7 cellular contexts compared by ENCODE assay signal in genomic region chr6:42142118-42142835, GRCh38. TPM values are rescaled to one million over a fixed set of nuclear protein-coding genes. Genes with fewer than 3 reads are reported as not detected.
A peak's percentile ranks its signal among the peaks of the same experiment; 100 is the strongest.
DNase-seq lines count a peak whose midpoint lies in the region; ATAC-seq and TF ChIP-seq lines count a peak whose summit lies in the region.

A gene with protein sequence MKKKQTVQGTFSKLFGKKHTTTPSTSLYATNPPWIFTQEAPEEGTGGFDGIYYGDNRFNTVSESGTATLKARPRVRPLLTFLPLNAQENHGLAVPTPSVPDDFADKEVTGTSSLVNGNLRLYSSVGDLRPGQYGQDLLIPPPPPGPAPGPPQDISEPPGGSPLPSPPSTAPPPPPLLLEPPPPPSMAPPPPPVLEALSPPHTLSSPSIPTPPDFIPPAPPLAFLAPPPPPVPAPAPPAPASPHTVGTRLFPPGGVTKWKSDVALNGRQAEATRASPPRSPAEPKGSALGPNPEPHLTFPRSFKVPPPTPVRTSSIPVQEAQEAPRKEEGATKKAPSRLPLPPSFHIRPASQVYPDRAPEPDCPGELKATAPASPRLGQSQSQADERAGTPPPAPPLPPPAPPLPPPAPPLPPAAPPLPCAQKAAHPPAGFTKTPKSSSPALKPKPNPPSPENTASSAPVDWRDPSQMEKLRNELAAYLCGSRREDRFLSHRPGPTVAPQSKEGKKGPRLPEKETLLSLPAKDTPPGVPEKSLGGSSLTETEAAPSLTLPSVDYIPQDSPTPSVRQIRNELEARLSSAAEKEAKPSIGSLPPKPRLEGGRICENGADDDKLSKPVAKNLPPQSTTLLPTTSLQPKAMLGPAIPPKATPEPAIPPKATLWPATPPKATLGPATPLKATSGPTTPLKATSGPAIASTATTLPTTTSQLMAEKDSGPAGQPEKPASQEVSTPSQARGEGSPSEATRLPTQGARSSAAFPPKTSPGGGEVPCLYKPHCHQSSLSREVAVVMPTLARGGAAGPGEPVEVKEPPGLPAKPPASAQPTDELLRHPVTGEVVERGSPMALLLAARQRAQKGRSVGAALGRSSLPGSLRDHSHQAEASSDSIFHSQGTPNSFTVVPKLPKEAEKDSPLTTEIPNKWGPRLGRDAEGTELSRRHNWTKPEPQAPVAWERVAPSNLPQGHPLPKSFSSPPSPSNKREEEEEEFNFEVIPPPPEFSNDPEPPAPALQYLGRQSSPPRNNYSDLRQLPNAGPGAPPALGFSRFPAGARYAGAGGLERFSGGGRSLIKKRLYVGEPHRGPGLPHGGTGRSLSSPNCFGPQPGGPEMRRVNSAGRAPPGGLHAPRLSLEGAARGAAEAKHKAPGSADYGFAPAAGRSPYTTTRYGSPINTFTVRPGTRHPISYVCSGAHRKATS (minus strand): TSS chr6:42142620. CDS start chr6:42142444, 176 bp downstream.

- POLR2A ChIA-PET in Panc1 (lab: Charles Lee): no interaction called here

- no peaks in the 10 kb centered on the region for H3K36me3 Mint-ChIP-seq in neural crest cell (ENCODE audit: low read depth)

- in situ Hi-C loops in Panc1 (cut with HindIII; ENCODE audit: low pct_unique_long_range_greater_than_20kb, low sequenced_read_pairs): no loop called here

- no peaks in the 10 kb centered on the region for H3K9me3 ChIP-seq in Panc1 (ENCODE audit: control insufficient read depth, insufficient read depth, low read depth, low read length)
- H3K9me3 ChIP-seq in esophagus squamous epithelium: no peaks in the 10 kb centered on the region

- H3K27ac Mint-ChIP-seq in neural crest cell (ENCODE audit: unreplicated experiment): no peak within 1 kb of the TSS

- TF ChIP-seq POLR2A in esophagus squamous epithelium (IDR thresholded peaks at IDR 0.05): peak in 2 of 4 donors; percentile 67 to 72

- H3K36me3 ChIP-seq in H7 (replicated peaks; ENCODE audit: control insufficient read depth, insufficient read depth, low read length) (no peaks in the 10 kb centered on the region), Panc1 (ENCODE audit: control insufficient read depth, insufficient read depth, low read length) (no peaks in the 10 kb centered on the region; the same call in 1 of the 2 replicates), esophagus squamous epithelium (peaks cover 0 to 9% (median 0%) of the 10 kb centered on the region in 3 donors)

- no peaks in the 10 kb centered on the region for H3K9me3 Mint-ChIP-seq in neural crest cell

- H3K27ac ChIP-seq in Panc1 (ENCODE audit: low read length) (peak within 1 kb of the TSS; percentile 94), esophagus squamous epithelium (peak within 1 kb of the TSS; percentile 93 to 98 (median 97))

- H3K27me3 ChIP-seq in H7 (ENCODE audit: control insufficient read depth, insufficient read depth, low read length): no peaks in the 10 kb centered on the region
- H3K27me3 ChIP-seq in Panc1 (ENCODE audit: control insufficient read depth, insufficient read depth, low read length): no peaks in the 10 kb centered on the region
- H3K27me3 ChIP-seq in esophagus squamous epithelium: peaks cover 0 to 37% (median 0%) of the 10 kb centered on the region in 4 donors

- peak within 1 kb of the TSS; percentile 71 for H3K4me3 ChIP-seq in H7 (ENCODE audit: insufficient read depth, low read depth, low read length)
- peak within 1 kb of the TSS; percentile 58 to 77 for H3K4me3 ChIP-seq in Panc1 (ENCODE audit: low read depth in 2 of 2, low read length in 2 of 2)
- H3K4me3 ChIP-seq in esophagus squamous epithelium: peak within 1 kb of the TSS; percentile 73 to 82 (median 80)

- CTCF ChIA-PET in Panc1 (lab: Charles Lee): no interaction called here

- BruUV-seq in Panc1 (replicated peaks; lab: Mats Ljungman, UMichigan): no TSS peak

- ATAC-seq in Panc1 (peak; percentile 79), GM21723 (IDR thresholded peaks at IDR 0.05; ENCODE audit: unreplicated experiment) (no peak), HG02588 (IDR thresholded peaks at IDR 0.05; ENCODE audit: unreplicated experiment) (no peak), GM19035 (IDR thresholded peaks at IDR 0.05; ENCODE audit: unreplicated experiment) (no peak)

- DNase-seq in H7: peak; percentile 98
- no peak for DNase-seq in Panc1 (ENCODE audit: low read depth, low spot score)
- DNase-seq in esophagus squamous epithelium (lab: John Stamatoyannopoulos, UW): no peak
- peak; percentile 24 for DNase-seq in neural crest cell (ENCODE audit: low read depth, low spot score)

- TF ChIP-seq CTCF in Panc1 (IDR thresholded peaks at IDR 0.05) (no peak), esophagus squamous epithelium (IDR thresholded peaks at IDR 0.05) (peak in 1 of 6 experiments; percentile 3), neural crest cell (conservative IDR thresholded peaks at IDR 0.05) (no peak)

- intact Hi-C loops in Panc1 (cut with micrococcal nuclease; ENCODE audit: unreplicated experiment) (no loop called here), esophagus squamous epithelium (cut with DNase I) (no loop called here)

- peak within 1 kb of the TSS; percentile 74 for H3K4me3 Mint-ChIP-seq in neural crest cell

- peaks cover 11% of the 10 kb centered on the region for H3K4me1 Mint-ChIP-seq in neural crest cell

- WGBS in esophagus squamous epithelium, 2 donors: 5 to 27% methylated on average over 3 to 17 of the region's 60 CpGs

- H3K4me1 ChIP-seq in Panc1 (ENCODE audit: control insufficient read depth, insufficient read depth, low read length) (peaks cover 50% of the 10 kb centered on the region), esophagus squamous epithelium (peaks cover 12 to 53% (median 18%) of the 10 kb centered on the region in 3 donors)

- peaks cover 56% of the 10 kb centered on the region for H3K27me3 Mint-ChIP-seq in neural crest cell (ENCODE audit: low read depth)

RNA-seq across cellular contexts. Expression of the gene that starts here (rescaled TPM):
- total RNA-seq in H7 (2014; rRNA removed; shearing (Covaris generic)): 4.7 and 11.3 TPM in 2 replicates
- total RNA-seq in Panc1 (2021; ENCODE audit: unreplicated experiment): 12.9 TPM
- 11.4 TPM for polyA plus RNA-seq in Panc1 (2012; ENCODE audit: insufficient read length)
- 100 to 1,000 TPM in 3 of 4 donors, 10 to 100 TPM in 1; 87.8 to 254 (median 142) TPM for total RNA-seq in esophagus squamous epithelium
- total RNA-seq in neural crest cell: 0.14 and 0.26 TPM in 2 replicates

Comparison
In these comparisons a context has a peak if more than half of its experiments do, and no peak if none do; other contexts are left out.
1. Peak in DNase-seq in neural crest cell; RNA of the gene not detected or under 1 TPM.